In the genomic region with DNA sequence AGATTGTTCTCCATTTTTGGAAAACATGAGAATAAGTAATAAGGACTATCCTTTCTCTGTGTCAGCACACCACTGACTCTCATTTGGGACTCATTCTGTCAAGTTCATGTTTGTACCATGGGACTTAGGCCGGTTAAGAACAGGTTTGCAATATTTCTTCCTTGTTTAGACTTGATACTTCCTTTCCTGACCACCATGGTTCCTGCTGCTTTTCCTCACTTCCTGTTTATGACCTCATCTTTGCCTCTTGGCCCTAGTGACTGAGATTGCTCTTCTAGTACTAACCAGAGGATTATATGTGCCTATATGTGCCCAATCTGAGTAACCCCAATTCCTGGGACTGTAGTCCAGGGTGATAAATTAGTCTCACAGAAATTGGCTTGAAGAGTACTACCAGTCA, we compare ENCODE assay signal across 14 cellular contexts. TPM values are rescaled to one million over a fixed set of nuclear protein-coding genes. Genes with fewer than 3 reads are reported as not detected.
DNase-seq lines count a peak whose midpoint lies in the region; ATAC-seq lines count a peak whose summit lies in the region.
"Had no signal": no experiment of that assay in that cellular context is flagged by ENCODE, and none has a peak within 500 bp of the region (broad histone marks: within the 10 kb centered on the region; RNA-seq: fewer than 3 reads in every experiment).

No MANE protein-coding gene starts in this region.

- POLR2A ChIA-PET in naive thymus-derived CD4-positive, alpha-beta T cell (lab: Charles Lee) = no interaction called here

- ATAC-seq in HG02642 (IDR thresholded peaks at IDR 0.05; ENCODE audit: poor library complexity, unreplicated experiment) = peak; percentile 29
- ATAC-seq in naive thymus-derived CD4-positive, alpha-beta T cell = no peak
- ATAC-seq: gastroesophageal sphincter had no signal

- peak overlapping the region in 1 of 9 donors; percentile 3 for H3K27ac Mint-ChIP-seq in naive thymus-derived CD4-positive, alpha-beta T cell

- H3K9me3 ChIP-seq in naive thymus-derived CD4-positive, alpha-beta T cell (ENCODE audit: control insufficient read depth in 2 of 3, low read length in 3 of 3) = no peaks in the 10 kb centered on the region
- H3K9me3 ChIP-seq: gastroesophageal sphincter, lower lobe of right lung had no signal

- H3K4me3 ChIP-seq in naive thymus-derived CD4-positive, alpha-beta T cell (ENCODE audit: low read length) = peak overlapping the region; percentile 6
- H3K4me3 ChIP-seq: coronary artery, gastroesophageal sphincter, lower lobe of right lung had no signal

- DNase-seq in DMS53 (lab: John Stamatoyannopoulos, UW) = peak; percentile 0
- no peak for DNase-seq in DMS53 treated with DMSO at 0.1 percent for 48 hours (lab: John Stamatoyannopoulos, UW; ENCODE audit: unreplicated experiment)
- DNase-seq in SKM-1 (lab: John Stamatoyannopoulos, UW; ENCODE audit: unreplicated experiment) = peak; percentile 22
- DNase-seq in naive thymus-derived CD4-positive, alpha-beta T cell = no peak
- no peak for DNase-seq in stimulated activated CD4-positive, alpha-beta T cell treated with anti-CD3 and anti-CD28 coated beads, Interleukin-4, amount 100 ng/mL, for 1 hour
- DNase-seq in activated naive CD4-positive, alpha-beta T cell treated with anti-CD3 and anti-CD28 coated beads, Interleukin-2, amount 50 U/mL, for 16 hours = no peak
- DNase-seq in hippocampal formation (lab: John Stamatoyannopoulos, UW) = no peak
- DNase-seq: activated effector memory CD4-positive, alpha-beta T cell treated with Interleukin-2 at 50 U/mL for 16 hours; lower lobe of right lung; NCI-H526 treated with DMSO at 0.1 percent for 48 hours had no signal

- H3K36me3 Mint-ChIP-seq in naive thymus-derived CD4-positive, alpha-beta T cell = peaks cover 0 to 7% (median 0%) of the 10 kb centered on the region in 5 donors

- H3K27me3 Mint-ChIP-seq in naive thymus-derived CD4-positive, alpha-beta T cell = no peaks in the 10 kb centered on the region

- peaks cover 0 to 4% (median 0%) of the 10 kb centered on the region in 11 donors for H3K9me3 Mint-ChIP-seq in naive thymus-derived CD4-positive, alpha-beta T cell

- no peaks in the 10 kb centered on the region for H3K27me3 ChIP-seq in naive thymus-derived CD4-positive, alpha-beta T cell (ENCODE audit: control insufficient read depth in 2 of 2, insufficient read depth in 2 of 2, low read length in 2 of 2)
- H3K27me3 ChIP-seq: gastroesophageal sphincter had no signal

- peaks cover 19 to 28% of the 10 kb centered on the region in 2 donors for H3K4me1 ChIP-seq in naive thymus-derived CD4-positive, alpha-beta T cell (ENCODE audit: control insufficient read depth in 2 of 2, insufficient read depth in 2 of 2, low read length in 2 of 2)
- H3K4me1 ChIP-seq: gastroesophageal sphincter had no signal

- CTCF ChIA-PET in naive thymus-derived CD4-positive, alpha-beta T cell (lab: Charles Lee) = no interaction called here

- intact Hi-C loops in naive thymus-derived CD4-positive, alpha-beta T cell (cut with micrococcal nuclease) = no loop called here

- peak overlapping the region in 1 of 10 donors; percentile 54 for H3K4me3 Mint-ChIP-seq in naive thymus-derived CD4-positive, alpha-beta T cell

- no peaks in the 10 kb centered on the region for H3K36me3 ChIP-seq in naive thymus-derived CD4-positive, alpha-beta T cell (ENCODE audit: control insufficient read depth in 2 of 3, insufficient read depth in 3 of 3, low read length in 3 of 3)
- H3K36me3 ChIP-seq: gastroesophageal sphincter, lower lobe of right lung had no signal

- H3K4me1 Mint-ChIP-seq in naive thymus-derived CD4-positive, alpha-beta T cell = peaks cover 30 to 69% (median 56%) of the 10 kb centered on the region in 7 donors

- no peak overlapping the region for H3K27ac ChIP-seq in naive thymus-derived CD4-positive, alpha-beta T cell (ENCODE audit: low read depth, low read length)
- H3K27ac ChIP-seq: 22Rv1, coronary artery, gastroesophageal sphincter, lower lobe of right lung had no signal

RNA-seq across cellular contexts. Expression of gene NDFIP2, which starts 32.5 kb away (rescaled TPM):
- 100 to 1,000 TPM in 1 of 5 experiments, 1 to 10 TPM in 4; 2.6 to 123 (median 4.9) TPM for total RNA-seq in naive thymus-derived CD4-positive, alpha-beta T cell
- 1 to 10 TPM; 7.2 to 7.4 TPM for polyA plus RNA-seq in naive thymus-derived CD4-positive, alpha-beta T cell

RNA-seq across cellular contexts. Expression of gene RBM26, which starts 42.4 kb away (rescaled TPM):
- total RNA-seq in naive thymus-derived CD4-positive, alpha-beta T cell = 100 to 1,000 TPM in 2 of 5 experiments, 10 to 100 TPM in 3; 75.4 to 136 (median 85.2) TPM
- polyA plus RNA-seq in naive thymus-derived CD4-positive, alpha-beta T cell = 10 to 100 TPM; 15.7 to 18.8 TPM

Comparison
In these comparisons a context has a peak if more than half of its experiments do, and no peak if none do; other contexts are left out.
1. DNase-seq: peak in DMS53 (single experiment) and SKM-1 (single experiment); none in DMS53 treated with DMSO at 0.1 percent for 48 hours (single experiment), naive thymus-derived CD4-positive, alpha-beta T cell (0 of 9), stimulated activated CD4-positive, alpha-beta T cell treated with anti-CD3 and anti-CD28 coated beads, Interleukin-4, amount 100 ng/mL, for 1 hour (single experiment), activated naive CD4-positive, alpha-beta T cell treated with anti-CD3 and anti-CD28 coated beads, Interleukin-2, amount 50 U/mL, for 16 hours (single experiment) and hippocampal formation (0 of 2).